ENCODE assay signal across 10 cellular contexts in genomic region chr12:56143870-56144269, GRCh38. TPM values are rescaled to one million over a fixed set of nuclear protein-coding genes. Genes with fewer than 3 reads are reported as not detected.
DNase-seq lines count a peak whose midpoint lies in the region; ATAC-seq, FAIRE-seq and TF ChIP-seq lines count a peak whose summit lies in the region.
"Had no signal": no experiment of that assay in that cellular context is flagged by ENCODE, and none has a peak within 500 bp of the region (broad histone marks: within the 10 kb centered on the region; RNA-seq: fewer than 3 reads in every experiment).

No MANE protein-coding gene starts in this region.

- POLR2A ChIA-PET in activated CD4-positive, alpha-beta memory T cell treated with anti-CD3 and anti-CD28 coated beads for 36 hours (lab: Charles Lee), result interaction anchor here (1.0 to 2.1 kb wide), 3 partner anchors 8 to 17 kb away, joined by 3 to 9 read pairs (median 4); partner anchors contain the start of genes MYL6 and MYL6B
- POLR2A ChIA-PET in endothelial cell of umbilical vein (lab: Charles Lee), result interaction anchor here (1.5 to 2.2 kb wide), 3 partner anchors 15 to 18 kb away, joined by 7 to 15 read pairs (median 13); partner anchors contain the start of genes ESYT1 and MYL6

- H3K27me3 ChIP-seq in endothelial cell of umbilical vein (ENCODE audit: control insufficient read depth in 2 of 2, insufficient read depth in 2 of 2, low read length in 2 of 2), result no peaks in the 10 kb centered on the region

- no peak overlapping the region for H3K4me3 Mint-ChIP-seq in activated CD4-positive, alpha-beta memory T cell treated with anti-CD3 and anti-CD28 coated beads for 36 hours
- H3K4me3 Mint-ChIP-seq: memory B cell; stimulated activated naive CD8-positive, alpha-beta T cell treated with anti-CD3 and anti-CD28 coated beads, Interleukin-15, amount 100 ng/mL, for 72 hours; WTC11 had no signal

- BruUV-seq in endothelial cell of umbilical vein (replicated peaks; lab: Mats Ljungman, UMichigan), result no TSS peak

- no peaks in the 10 kb centered on the region for H3K9me3 ChIP-seq in endothelial cell of umbilical vein (replicated peaks; ENCODE audit: control insufficient read depth, insufficient read depth, low read length)

- TF ChIP-seq POLR2A in endothelial cell of umbilical vein (IDR thresholded peaks at IDR 0.05; ENCODE audit: low read depth, low read length), result no peak

- peak; percentile 86 for FAIRE-seq in endothelial cell of umbilical vein (lab: Jason Lieb, UNC)

- H3K27me3 Mint-ChIP-seq in activated CD4-positive, alpha-beta memory T cell treated with anti-CD3 and anti-CD28 coated beads for 36 hours, result no peaks in the 10 kb centered on the region
- H3K27me3 Mint-ChIP-seq: memory B cell; stimulated activated naive CD8-positive, alpha-beta T cell treated with anti-CD3 and anti-CD28 coated beads, Interleukin-15, amount 100 ng/mL, for 72 hours had no signal

- H3K4me1 ChIP-seq in endothelial cell of umbilical vein (ENCODE audit: control insufficient read depth, extremely low read depth, insufficient read depth, low read length), result peaks cover 29% of the 10 kb centered on the region

- peak overlapping the region; percentile 27 for H3K27ac ChIP-seq in endothelial cell of umbilical vein (ENCODE audit: insufficient read depth, low read depth, low read length)

- dilution Hi-C loops in endothelial cell of umbilical vein (cut with MboI; ENCODE audit: extremely low pct_ligation_motif_present, low sequenced_read_pairs), result no loop called here

- ATAC-seq in GM18867 (IDR thresholded peaks at IDR 0.05; ENCODE audit: unreplicated experiment) (no peak), GM21360 (IDR thresholded peaks at IDR 0.05; ENCODE audit: unreplicated experiment) (no peak)
- ATAC-seq: stimulated activated naive CD8-positive, alpha-beta T cell treated with anti-CD3 and anti-CD28 coated beads, Interleukin-15, amount 100 ng/mL, for 72 hours; WTC11 had no signal

- intact Hi-C loops in activated CD4-positive, alpha-beta memory T cell treated with anti-CD3 and anti-CD28 coated beads for 36 hours (cut with micrococcal nuclease), result no loop called here
- intact Hi-C loops in endothelial cell of umbilical vein (cut with micrococcal nuclease), result loop anchor here (1.0 kb wide), 1 partner anchor 13 kb away; no protein-coding TSS in a partner anchor

- peak overlapping the region; percentile 81 for H3K27ac Mint-ChIP-seq in activated CD4-positive, alpha-beta memory T cell treated with anti-CD3 and anti-CD28 coated beads for 36 hours
- H3K27ac Mint-ChIP-seq: WTC11 had no signal

- peak overlapping the region; percentile 3 for H3K4me2 ChIP-seq in endothelial cell of umbilical vein (ENCODE audit: insufficient read depth, low read length)

- no peaks in the 10 kb centered on the region for H3K9me1 ChIP-seq in endothelial cell of umbilical vein (replicated peaks; ENCODE audit: control insufficient read depth, extremely low read depth, insufficient read depth, low read length)

- DNase-seq in activated CD4-positive, alpha-beta memory T cell treated with anti-CD3 and anti-CD28 coated beads for 36 hours, result no peak
- DNase-seq in endothelial cell of umbilical vein (ENCODE audit: low read depth, low spot score), result peak; percentile 66
- DNase-seq in pulmonary artery endothelial cell (ENCODE audit: low read depth, low spot score), result peak; percentile 30
- DNase-seq in stimulated activated CD4-positive, alpha-beta T cell treated with anti-CD3 and anti-CD28 coated beads, Interleukin-15, amount 100 ng/mL, for 24 hours, result no peak
- DNase-seq: DMS153; stimulated activated naive CD8-positive, alpha-beta T cell treated with anti-CD3 and anti-CD28 coated beads, Interleukin-15, amount 100 ng/mL, for 72 hours had no signal

- peaks cover 50% of the 10 kb centered on the region for H3K36me3 Mint-ChIP-seq in activated CD4-positive, alpha-beta memory T cell treated with anti-CD3 and anti-CD28 coated beads for 36 hours

- no peak overlapping the region for H3K9ac ChIP-seq in endothelial cell of umbilical vein (replicated peaks; ENCODE audit: extremely low read depth, insufficient read depth, low read length)

- peaks cover 12 to 26% of the 10 kb centered on the region in 2 experiments for H3K36me3 ChIP-seq in endothelial cell of umbilical vein (ENCODE audit: control insufficient read depth in 2 of 2, extremely low read depth in 1 of 2, insufficient read depth in 2 of 2, low read length in 2 of 2)

- peak overlapping the region; percentile 53 for H2AFZ ChIP-seq in endothelial cell of umbilical vein (ENCODE audit: low read depth, low read length)

- TF ChIP-seq CTCF in endothelial cell of umbilical vein (IDR thresholded peaks at IDR 0.05; ENCODE audit: extremely low read depth in 1 of 2, insufficient read depth in 1 of 2, low read depth in 1 of 2, low read length in 2 of 2), result no peak

- CTCF ChIA-PET in activated CD4-positive, alpha-beta memory T cell treated with anti-CD3 and anti-CD28 coated beads for 36 hours (lab: Charles Lee), result interaction anchor here (1.6 kb wide), 1 partner anchor 46 kb away, joined by 6 read pairs; the partner anchor contains the start of gene SMARCC2
- CTCF ChIA-PET in endothelial cell of umbilical vein (lab: Charles Lee), result interaction anchor here (0.9 to 5.3 kb wide), 6 partner anchors 8 to 46 kb away, joined by 3 to 30 read pairs (median 4); partner anchors contain the start of genes ESYT1, MYL6, MYL6B and SMARCC2

- no peaks in the 10 kb centered on the region for H4K20me1 ChIP-seq in endothelial cell of umbilical vein (replicated peaks; ENCODE audit: control insufficient read depth, extremely low read depth, insufficient read depth, low read length)

- no peak overlapping the region for H3K4me3 ChIP-seq in endothelial cell of umbilical vein (replicated peaks in 1 of 3; ENCODE audit: insufficient read depth in 1 of 3, low read depth in 1 of 3, low read length in 3 of 3)

- H3K79me2 ChIP-seq in endothelial cell of umbilical vein (ENCODE audit: control insufficient read depth, insufficient read depth, low read length), result no peaks in the 10 kb centered on the region

- H3K9me3 Mint-ChIP-seq in activated CD4-positive, alpha-beta memory T cell treated with anti-CD3 and anti-CD28 coated beads for 36 hours, result no peaks in the 10 kb centered on the region
- H3K9me3 Mint-ChIP-seq: memory B cell; stimulated activated naive CD8-positive, alpha-beta T cell treated with anti-CD3 and anti-CD28 coated beads, Interleukin-15, amount 100 ng/mL, for 72 hours had no signal

- peaks cover 30% of the 10 kb centered on the region for H3K4me1 Mint-ChIP-seq in activated CD4-positive, alpha-beta memory T cell treated with anti-CD3 and anti-CD28 coated beads for 36 hours (ENCODE audit: low read depth)
- H3K4me1 Mint-ChIP-seq: WTC11 had no signal

RNA-seq across cellular contexts. Expression of gene MYL6B, which starts 8.5 kb away (rescaled TPM):
- total RNA-seq in activated CD4-positive, alpha-beta memory T cell treated with anti-CD3 and anti-CD28 coated beads for 36 hours, result 10 to 100 TPM; 63.8 to 70.8 TPM
- 135 and 137 TPM in 2 replicates for total RNA-seq in endothelial cell of umbilical vein
- 130 and 185 TPM in 2 replicates for polyA plus RNA-seq in endothelial cell of umbilical vein
- 126 and 160 TPM in 2 replicates for polyA plus RNA-seq in endothelial cell of umbilical vein (2011; cell fraction: cytosol; rRNA removed)
- polyA plus RNA-seq in endothelial cell of umbilical vein (2011; cell fraction: nucleus; rRNA removed), result 61.3 and 80.4 TPM in 2 replicates
- 94.9 and 153 TPM in 2 replicates for polyA plus RNA-seq in endothelial cell of umbilical vein (2012)
- polyA minus RNA-seq in endothelial cell of umbilical vein, result 46.8 and 54.7 TPM in 2 replicates
- 28.4 TPM for polyA minus RNA-seq in endothelial cell of umbilical vein (2011; cell fraction: cytosol; rRNA and poly(A)+ RNA removed)
- polyA minus RNA-seq in endothelial cell of umbilical vein (2011; cell fraction: nucleus; rRNA and poly(A)+ RNA removed), result 11.9 and 12.2 TPM in 2 replicates
- total RNA-seq in pulmonary artery endothelial cell, result 60.6 and 81.1 TPM in 2 replicates

RNA-seq across cellular contexts. Expression of gene MYL6, which starts 14.3 kb away (rescaled TPM):
- 1,000 to 10,000 TPM; 1,196 to 1,215 TPM for total RNA-seq in activated CD4-positive, alpha-beta memory T cell treated with anti-CD3 and anti-CD28 coated beads for 36 hours
- total RNA-seq in endothelial cell of umbilical vein (2,364 and 2,543 TPM in 2 replicates), pulmonary artery endothelial cell (2,535 and 2,553 TPM in 2 replicates)
- 6,581 and 8,470 TPM in 2 replicates for polyA plus RNA-seq in endothelial cell of umbilical vein
- 8,079 and 10,456 TPM in 2 replicates for polyA plus RNA-seq in endothelial cell of umbilical vein (2011; cell fraction: cytosol; rRNA removed)
- polyA plus RNA-seq in endothelial cell of umbilical vein (2011; cell fraction: nucleus; rRNA removed), result 3,910 and 4,229 TPM in 2 replicates
- 3,697 and 4,342 TPM in 2 replicates for polyA plus RNA-seq in endothelial cell of umbilical vein (2012)
- 1,454 and 1,687 TPM in 2 replicates for polyA minus RNA-seq in endothelial cell of umbilical vein
- polyA minus RNA-seq in endothelial cell of umbilical vein (2011; cell fraction: cytosol; rRNA and poly(A)+ RNA removed), result 254 TPM
- polyA minus RNA-seq in endothelial cell of umbilical vein (2011; cell fraction: nucleus; rRNA and poly(A)+ RNA removed), result 383 and 457 TPM in 2 replicates

RNA-seq across cellular contexts. Expression of gene ESYT1, which starts 15.8 kb away (rescaled TPM):
- total RNA-seq in activated CD4-positive, alpha-beta memory T cell treated with anti-CD3 and anti-CD28 coated beads for 36 hours, result 100 to 1,000 TPM; 142 to 146 TPM
- total RNA-seq in endothelial cell of umbilical vein, result 133 and 161 TPM in 2 replicates
- polyA plus RNA-seq in endothelial cell of umbilical vein, result 233 and 234 TPM in 2 replicates
- 159 and 161 TPM in 2 replicates for polyA plus RNA-seq in endothelial cell of umbilical vein (2011; cell fraction: cytosol; rRNA removed)
- polyA plus RNA-seq in endothelial cell of umbilical vein (2011; cell fraction: nucleus; rRNA removed), result 247 and 260 TPM in 2 replicates
- polyA plus RNA-seq in endothelial cell of umbilical vein (2012), result 106 and 110 TPM in 2 replicates
- polyA minus RNA-seq in endothelial cell of umbilical vein, result 309 and 339 TPM in 2 replicates
- 102 TPM for polyA minus RNA-seq in endothelial cell of umbilical vein (2011; cell fraction: cytosol; rRNA and poly(A)+ RNA removed)
- 90.2 and 91.4 TPM in 2 replicates for polyA minus RNA-seq in endothelial cell of umbilical vein (2011; cell fraction: nucleus; rRNA and poly(A)+ RNA removed)
- total RNA-seq in pulmonary artery endothelial cell, result 313 and 330 TPM in 2 replicates

RNA-seq across cellular contexts. Expression of gene ZC3H10, which starts 25.8 kb away (rescaled TPM):
- total RNA-seq in activated CD4-positive, alpha-beta memory T cell treated with anti-CD3 and anti-CD28 coated beads for 36 hours, result 1 to 10 TPM; 5.1 to 7.2 TPM
- total RNA-seq in endothelial cell of umbilical vein (8.7 and 10.1 TPM in 2 replicates), pulmonary artery endothelial cell (5.5 and 7.0 TPM in 2 replicates)
- polyA plus RNA-seq in endothelial cell of umbilical vein, result 2.6 and 3.0 TPM in 2 replicates
- 1.3 and 1.5 TPM in 2 replicates for polyA plus RNA-seq in endothelial cell of umbilical vein (2011; cell fraction: cytosol; rRNA removed)
- polyA plus RNA-seq in endothelial cell of umbilical vein (2011; cell fraction: nucleus; rRNA removed), result 5.0 and 6.5 TPM in 2 replicates
- 3.1 and 3.8 TPM in 2 replicates for polyA plus RNA-seq in endothelial cell of umbilical vein (2012)
- polyA minus RNA-seq in endothelial cell of umbilical vein, result 12.2 and 15.4 TPM in 2 replicates
- polyA minus RNA-seq in endothelial cell of umbilical vein (2011; cell fraction: cytosol; rRNA and poly(A)+ RNA removed), result 3.3 TPM
- polyA minus RNA-seq in endothelial cell of umbilical vein (2011; cell fraction: nucleus; rRNA and poly(A)+ RNA removed), result 13.9 and 21.3 TPM in 2 replicates

RNA-seq across cellular contexts. Expression of gene RPL41, which starts 27.4 kb away (rescaled TPM):
- 1,000 to 10,000 TPM; 5,210 to 5,251 TPM for total RNA-seq in activated CD4-positive, alpha-beta memory T cell treated with anti-CD3 and anti-CD28 coated beads for 36 hours
- total RNA-seq in endothelial cell of umbilical vein (3,212 and 3,428 TPM in 2 replicates), pulmonary artery endothelial cell (2,515 and 3,966 TPM in 2 replicates)
- polyA plus RNA-seq in endothelial cell of umbilical vein, result 9,033 and 9,990 TPM in 2 replicates
- 14,118 and 16,245 TPM in 2 replicates for polyA plus RNA-seq in endothelial cell of umbilical vein (2011; cell fraction: cytosol; rRNA removed)
- polyA plus RNA-seq in endothelial cell of umbilical vein (2011; cell fraction: nucleus; rRNA removed), result 3,801 and 4,276 TPM in 2 replicates
- 9,351 and 9,763 TPM in 2 replicates for polyA plus RNA-seq in endothelial cell of umbilical vein (2012)
- 1,710 and 2,069 TPM in 2 replicates for polyA minus RNA-seq in endothelial cell of umbilical vein
- polyA minus RNA-seq in endothelial cell of umbilical vein (2011; cell fraction: cytosol; rRNA and poly(A)+ RNA removed), result 1,085 TPM
- 238 and 301 TPM in 2 replicates for polyA minus RNA-seq in endothelial cell of umbilical vein (2011; cell fraction: nucleus; rRNA and poly(A)+ RNA removed)

Comparison
In these comparisons a context has a peak if more than half of its experiments do, and no peak if none do; other contexts are left out.
1. DNase-seq: peak in endothelial cell of umbilical vein (single experiment) and pulmonary artery endothelial cell (single experiment); none in activated CD4-positive, alpha-beta memory T cell treated with anti-CD3 and anti-CD28 coated beads for 36 hours (single experiment) and stimulated activated CD4-positive, alpha-beta T cell treated with anti-CD3 and anti-CD28 coated beads, Interleukin-15, amount 100 ng/mL, for 24 hours (single experiment).